Comparison of ENCODE assay signal across 31 cellular contexts in the genomic region with DNA sequence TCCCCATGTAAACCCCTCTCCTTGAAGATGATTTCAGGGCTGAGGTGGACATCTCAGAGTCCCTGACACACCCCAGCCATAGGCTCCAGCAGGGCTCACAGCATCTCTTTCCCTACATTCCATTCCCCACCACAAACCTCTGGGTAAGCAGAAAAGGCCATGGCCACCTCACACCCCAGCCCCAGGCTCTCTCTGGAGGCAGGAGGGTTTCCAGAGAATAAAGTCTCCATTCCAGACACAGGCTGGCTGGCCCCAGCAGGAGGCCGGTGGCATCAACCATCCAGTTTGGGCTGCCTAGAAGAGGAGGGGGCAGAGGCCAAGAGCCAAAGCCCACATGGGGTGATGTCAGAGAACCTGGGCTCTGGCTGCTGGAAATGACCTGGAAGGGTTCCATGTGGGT.
A peak's percentile ranks its signal among the peaks of the same experiment; 100 is the strongest.
DNase-seq lines count a peak whose midpoint lies in the region; ATAC-seq lines count a peak whose summit lies in the region.
"Had no signal": no experiment of that assay in that cellular context is flagged by ENCODE, and none has a peak within 500 bp of the region (broad histone marks: within the 10 kb centered on the region; RNA-seq: fewer than 3 reads in every experiment).

No MANE protein-coding gene starts in this region.

- H2BK120ac ChIP-seq in mesenchymal stem cell (ENCODE audit: low read depth, low read length): no peak overlapping the region

- 97% methylated on average over 1 of the region's 1 CpG for whole genome bisulfite sequencing in mesenchymal stem cell

- no peak overlapping the region for H3K14ac ChIP-seq in mesenchymal stem cell (ENCODE audit: low read length in 2 of 2)

- H3K9me3 ChIP-seq in SJCRH30 (replicated peaks): no peaks in the 10 kb centered on the region
- no peaks in the 10 kb centered on the region for H3K9me3 ChIP-seq in mesenchymal stem cell (ENCODE audit: control insufficient read depth, low read length)
- H3K9me3 ChIP-seq: A549, BLaER1, SJSA1, suprapubic skin, upper lobe of left lung had no signal

- no peak overlapping the region for H2BK12ac ChIP-seq in mesenchymal stem cell (ENCODE audit: low read length in 2 of 2)

- peak overlapping the region; percentile 8 for H2BK15ac ChIP-seq in mesenchymal stem cell (ENCODE audit: low read depth, poor library complexity, severe bottlenecking)

- H3K36me3 Mint-ChIP-seq in stimulated activated effector memory CD8-positive, alpha-beta T cell treated with anti-CD3 and anti-CD28 coated beads, Interleukin-12 subunit alpha, Interleukin-12 subunit beta, amount 100 ng/mL, for 72 hours: no peaks in the 10 kb centered on the region
- H3K36me3 Mint-ChIP-seq: activated naive CD4-positive, alpha-beta T cell treated with anti-CD3 and anti-CD28 coated beads, Interleukin-2, amount 50 U/mL, for 72 hours had no signal

- H3K27me3 ChIP-seq in SJCRH30 (no peaks in the 10 kb centered on the region), mesenchymal stem cell (ENCODE audit: control insufficient read depth in 1 of 2, insufficient read depth in 1 of 2, low read length in 2 of 2) (peaks cover 48 to 51% of the 10 kb centered on the region in 2 experiments), H7 (ENCODE audit: control insufficient read depth, insufficient read depth, low read length) (no peaks in the 10 kb centered on the region)
- H3K27me3 ChIP-seq: BLaER1, SJSA1, suprapubic skin, upper lobe of left lung had no signal

- no peak overlapping the region for H3K4me2 ChIP-seq in mesenchymal stem cell (ENCODE audit: low read length, poor library complexity, severe bottlenecking)
- H3K4me2 ChIP-seq: A549, BLaER1, GM23338 had no signal

- no peak overlapping the region for H4K91ac ChIP-seq in mesenchymal stem cell (ENCODE audit: low read length)

- no peaks in the 10 kb centered on the region for H3K36me3 ChIP-seq in SJCRH30
- no peaks in the 10 kb centered on the region for H3K36me3 ChIP-seq in mesenchymal stem cell (ENCODE audit: control insufficient read depth in 1 of 2, insufficient read depth in 2 of 2, low read depth in 1 of 2, low read length in 2 of 2)
- H3K36me3 ChIP-seq in H7 (replicated peaks; ENCODE audit: control insufficient read depth, insufficient read depth, low read length): no peaks in the 10 kb centered on the region
- H3K36me3 ChIP-seq: BLaER1, SJSA1, suprapubic skin, upper lobe of left lung, WERI-Rb-1 had no signal

- H3K18ac ChIP-seq in mesenchymal stem cell (ENCODE audit: low read depth in 1 of 2, low read length in 2 of 2): no peak overlapping the region

- DNase-seq in AG08396 (ENCODE audit: low spot score) (peak; percentile 64), H4 (ENCODE audit: low spot score) (peak; percentile 54), SJCRH30 (peak; percentile 45 to 52), mesenchymal stem cell (no peak), H7 (no peak)
- no peak for DNase-seq in activated CD4-positive, alpha-beta T cell treated with anti-CD3 and anti-CD28 coated beads for 48 hours
- no peak for DNase-seq in stimulated activated effector memory CD8-positive, alpha-beta T cell treated with anti-CD3 and anti-CD28 coated beads, Interleukin-12 subunit alpha, Interleukin-12 subunit beta, amount 100 ng/mL, for 72 hours (ENCODE audit: low spot score in 2 of 2)
- DNase-seq: activated CD4-positive, alpha-beta T cell treated with anti-CD3 and anti-CD28 coated beads, Interleukin-2, amount 10 ng/mL, durations not matched to agents 24 days and 14 days; activated effector memory CD4-positive, alpha-beta T cell treated with Interleukin-2 at 50 U/mL for 16 hours; activated T-cell treated with anti-CD3 and anti-CD28 coated beads, Interleukin-2, amount 50 U/mL, for 1 hour; DMS153; hypothalamus; MV-4-11; NCI-H1436; NCI-H2081; NCI-H345; NCI-H748 treated with DMSO at 0.1 percent for 48 hours; small intestine; stimulated activated naive CD4-positive, alpha-beta T cell; T1000; upper lobe of left lung; WERI-Rb-1 had no signal

- no peak overlapping the region for H3K4me3 ChIP-seq in SJCRH30
- H3K4me3 ChIP-seq in mesenchymal stem cell (ENCODE audit: insufficient read depth in 1 of 2, low read depth in 1 of 2, low read length in 2 of 2): no peak overlapping the region
- no peak overlapping the region for H3K4me3 ChIP-seq in H7 (ENCODE audit: insufficient read depth, low read depth, low read length)
- H3K4me3 ChIP-seq: A549, BLaER1, GM23338, SJSA1, suprapubic skin, upper lobe of left lung had no signal

- H3K4me1 Mint-ChIP-seq in stimulated activated effector memory CD8-positive, alpha-beta T cell treated with anti-CD3 and anti-CD28 coated beads, Interleukin-12 subunit alpha, Interleukin-12 subunit beta, amount 100 ng/mL, for 72 hours: peaks cover 14% of the 10 kb centered on the region
- H3K4me1 Mint-ChIP-seq: activated CD4-positive, alpha-beta T cell treated with anti-CD3 and anti-CD28 coated beads, Interleukin-2, amount 10 ng/mL, durations not matched to agents 24 days and 14 days had no signal

- H3K79me1 ChIP-seq in mesenchymal stem cell (replicated peaks; ENCODE audit: low read length, poor library complexity, severe bottlenecking): no peaks in the 10 kb centered on the region

- H3K4me1 ChIP-seq in SJCRH30: peaks cover 62% of the 10 kb centered on the region
- H3K4me1 ChIP-seq in mesenchymal stem cell (ENCODE audit: control insufficient read depth, insufficient read depth, low read depth, low read length): peaks cover 3% of the 10 kb centered on the region
- H3K4me1 ChIP-seq: BLaER1, parathyroid adenoma had no signal

- no peak overlapping the region for H2BK5ac ChIP-seq in mesenchymal stem cell (ENCODE audit: low read depth, low read length, poor library complexity, severe bottlenecking)

- no peak overlapping the region for H3K27ac Mint-ChIP-seq in stimulated activated effector memory CD8-positive, alpha-beta T cell treated with anti-CD3 and anti-CD28 coated beads, Interleukin-12 subunit alpha, Interleukin-12 subunit beta, amount 100 ng/mL, for 72 hours
- H3K27ac Mint-ChIP-seq: activated CD4-positive, alpha-beta T cell treated with anti-CD3 and anti-CD28 coated beads, Interleukin-2, amount 10 ng/mL, durations not matched to agents 24 days and 14 days; activated naive CD4-positive, alpha-beta T cell treated with anti-CD3 and anti-CD28 coated beads, Interleukin-2, amount 50 U/mL, for 72 hours; GM23338 had no signal

- no peak for ATAC-seq in HG02759 (IDR thresholded peaks at IDR 0.05; ENCODE audit: unreplicated experiment)
- no peak for ATAC-seq in stimulated activated effector memory CD8-positive, alpha-beta T cell treated with anti-CD3 and anti-CD28 coated beads, Interleukin-12 subunit alpha, Interleukin-12 subunit beta, amount 100 ng/mL, for 72 hours
- ATAC-seq: A549; activated naive CD4-positive, alpha-beta T cell treated with anti-CD3 and anti-CD28 coated beads, Interleukin-2, amount 50 U/mL, for 72 hours; GM23338 had no signal

- H3K9ac ChIP-seq in mesenchymal stem cell (ENCODE audit: low read length): no peak overlapping the region
- H3K9ac ChIP-seq: BLaER1, parathyroid adenoma had no signal

- H3K4me3 Mint-ChIP-seq in stimulated activated effector memory CD8-positive, alpha-beta T cell treated with anti-CD3 and anti-CD28 coated beads, Interleukin-12 subunit alpha, Interleukin-12 subunit beta, amount 100 ng/mL, for 72 hours: no peak overlapping the region
- H3K4me3 Mint-ChIP-seq: activated CD4-positive, alpha-beta T cell treated with anti-CD3 and anti-CD28 coated beads, Interleukin-2, amount 10 ng/mL, durations not matched to agents 24 days and 14 days; GM23338 had no signal

- H3K9me3 Mint-ChIP-seq in stimulated activated effector memory CD8-positive, alpha-beta T cell treated with anti-CD3 and anti-CD28 coated beads, Interleukin-12 subunit alpha, Interleukin-12 subunit beta, amount 100 ng/mL, for 72 hours: no peaks in the 10 kb centered on the region
- H3K9me3 Mint-ChIP-seq: activated CD4-positive, alpha-beta T cell treated with anti-CD3 and anti-CD28 coated beads, Interleukin-2, amount 10 ng/mL, durations not matched to agents 24 days and 14 days; activated naive CD4-positive, alpha-beta T cell treated with anti-CD3 and anti-CD28 coated beads, Interleukin-2, amount 50 U/mL, for 72 hours; GM23338; neural crest cell had no signal

- no peak overlapping the region for H4K8ac ChIP-seq in mesenchymal stem cell (ENCODE audit: low read length)

- no peak overlapping the region for H2AK5ac ChIP-seq in mesenchymal stem cell (ENCODE audit: low read length, severe bottlenecking)

- no peak overlapping the region for H2AFZ ChIP-seq in mesenchymal stem cell (ENCODE audit: low read depth, low read length)
- H2AFZ ChIP-seq: GM23338, parathyroid adenoma had no signal

- no peak overlapping the region for H3K23ac ChIP-seq in mesenchymal stem cell (ENCODE audit: low read length in 2 of 2)

- no peak overlapping the region for H3K4ac ChIP-seq in mesenchymal stem cell (ENCODE audit: low read depth in 1 of 2, low read length in 2 of 2)

- peak overlapping the region; percentile 67; the same call in 1 of the 2 replicates for H3K27ac ChIP-seq in SJCRH30
- no peak overlapping the region for H3K27ac ChIP-seq in mesenchymal stem cell (ENCODE audit: low read length, poor library complexity, severe bottlenecking)
- H3K27ac ChIP-seq: A549, BLaER1, parathyroid adenoma, SJSA1, suprapubic skin, upper lobe of left lung, WERI-Rb-1 had no signal

Comparison
In these comparisons a context has a peak if more than half of its experiments do, and no peak if none do; other contexts are left out.
1. DNase-seq: peak in AG08396 (single experiment), H4 (single experiment) and SJCRH30 (2 of 2); none in mesenchymal stem cell (single experiment), activated CD4-positive, alpha-beta T cell treated with anti-CD3 and anti-CD28 coated beads for 48 hours (single experiment), stimulated activated effector memory CD8-positive, alpha-beta T cell treated with anti-CD3 and anti-CD28 coated beads, Interleukin-12 subunit alpha, Interleukin-12 subunit beta, amount 100 ng/mL, for 72 hours (0 of 2) and H7 (single experiment).